16 cellular contexts compared by ENCODE assay signal in genomic region chr9:70881321-70881720, GRCh38.
DNase-seq lines count a peak whose midpoint lies in the region; ATAC-seq, FAIRE-seq and TF ChIP-seq lines count a peak whose summit lies in the region.
"Had no signal": no experiment of that assay in that cellular context is flagged by ENCODE, and none has a peak within 500 bp of the region (broad histone marks: within the 10 kb centered on the region; RNA-seq: fewer than 3 reads in every experiment).

No MANE protein-coding gene starts in this region.

- peak; percentile 54 for DNase-seq in D341Med (ENCODE audit: low spot score)
- DNase-seq in H54 (ENCODE audit: insufficient read length, low spot score) = no peak
- DNase-seq in NCI-H82 (lab: John Stamatoyannopoulos, UW) = peak; percentile 94
- DNase-seq in pancreas = no peak
- no peak for DNase-seq in NAMALWA (ENCODE audit: low spot score)
- DNase-seq: Calu3; CD8-positive, alpha-beta T cell; GM23248; HCEC 1CT had no signal

- H3K27ac Mint-ChIP-seq in brain = peak overlapping the region in 3 of 5 experiments; percentile 36 to 84 (median 68)
- no peak overlapping the region for H3K27ac Mint-ChIP-seq in stimulated activated memory B cell treated with anti-CD40 and anti-IgM and Interleukin-4, amounts not matched to agents 10 μg/mL and 1 μg/mL and 100 μg/mL, for 72 hours
- H3K27ac Mint-ChIP-seq: B cell; CD8-positive, alpha-beta T cell had no signal

- no peaks in the 10 kb centered on the region for H3K9me3 Mint-ChIP-seq in brain
- no peaks in the 10 kb centered on the region for H3K9me3 Mint-ChIP-seq in stimulated activated memory B cell treated with anti-CD40 and anti-IgM and Interleukin-4, amounts not matched to agents 10 μg/mL and 1 μg/mL and 100 μg/mL, for 72 hours
- H3K9me3 Mint-ChIP-seq: CD8-positive, alpha-beta T cell had no signal

- peak; percentile 91 for FAIRE-seq in H54 (lab: Jason Lieb, UNC)
- FAIRE-seq in pancreas (lab: Jason Lieb, UNC) = no peak
- FAIRE-seq: G401.6, GM12891, GM19239 had no signal

- peaks cover 39% of the 10 kb centered on the region for H3K4me1 Mint-ChIP-seq in brain
- no peaks in the 10 kb centered on the region for H3K4me1 Mint-ChIP-seq in stimulated activated memory B cell treated with anti-CD40 and anti-IgM and Interleukin-4, amounts not matched to agents 10 μg/mL and 1 μg/mL and 100 μg/mL, for 72 hours
- H3K4me1 Mint-ChIP-seq: B cell had no signal

- intact Hi-C loops in pancreas (cut with DNase I) = no loop called here

- no peak for TF ChIP-seq POLR2A in H54 (IDR thresholded peaks at IDR 0.05; ENCODE audit: low read depth, low read length)

- no peak overlapping the region for H3K4me3 Mint-ChIP-seq in brain
- no peak overlapping the region for H3K4me3 Mint-ChIP-seq in stimulated activated memory B cell treated with anti-CD40 and anti-IgM and Interleukin-4, amounts not matched to agents 10 μg/mL and 1 μg/mL and 100 μg/mL, for 72 hours
- H3K4me3 Mint-ChIP-seq: B cell; CD8-positive, alpha-beta T cell had no signal

- peaks cover 3% of the 10 kb centered on the region for H3K27me3 Mint-ChIP-seq in brain
- no peaks in the 10 kb centered on the region for H3K27me3 Mint-ChIP-seq in stimulated activated memory B cell treated with anti-CD40 and anti-IgM and Interleukin-4, amounts not matched to agents 10 μg/mL and 1 μg/mL and 100 μg/mL, for 72 hours
- H3K27me3 Mint-ChIP-seq: B cell had no signal

- no peaks in the 10 kb centered on the region for H3K27me3 ChIP-seq in pancreas
- H3K27me3 ChIP-seq: BLaER1 treated with 17β-estradiol and CSF1 and Interleukin-3, amounts not matched to agents 10 nM and 100 nM had no signal

- H3K9me3 ChIP-seq in pancreas = no peaks in the 10 kb centered on the region
- H3K9me3 ChIP-seq: BLaER1 treated with 17β-estradiol and CSF1 and Interleukin-3, amounts not matched to agents 10 nM and 100 nM had no signal

- no peak for ATAC-seq in pancreas
- no peak for ATAC-seq in stimulated activated memory B cell treated with anti-CD40 and anti-IgM and Interleukin-4, amounts not matched to agents 10 μg/mL and 1 μg/mL and 100 μg/mL, for 72 hours
- ATAC-seq: CD8-positive, alpha-beta T cell had no signal

- no peak overlapping the region for H3K27ac ChIP-seq in pancreas
- H3K27ac ChIP-seq: BLaER1 treated with 17β-estradiol and CSF1 and Interleukin-3, amounts not matched to agents 10 nM and 100 nM; GM23248 had no signal

- no peak overlapping the region for H3K4me3 ChIP-seq in pancreas
- H3K4me3 ChIP-seq: BLaER1 treated with 17β-estradiol and CSF1 and Interleukin-3, amounts not matched to agents 10 nM and 100 nM; GM23248 had no signal

- no peaks in the 10 kb centered on the region for H3K36me3 Mint-ChIP-seq in brain
- H3K36me3 Mint-ChIP-seq in stimulated activated memory B cell treated with anti-CD40 and anti-IgM and Interleukin-4, amounts not matched to agents 10 μg/mL and 1 μg/mL and 100 μg/mL, for 72 hours = no peaks in the 10 kb centered on the region
- H3K36me3 Mint-ChIP-seq: CD8-positive, alpha-beta T cell had no signal

- H3K4me1 ChIP-seq in pancreas = no peaks in the 10 kb centered on the region
- H3K4me1 ChIP-seq: BLaER1 treated with 17β-estradiol and CSF1 and Interleukin-3, amounts not matched to agents 10 nM and 100 nM had no signal

- no peak for TF ChIP-seq CTCF in brain (conservative IDR thresholded peaks at IDR 0.05)
- no peak for TF ChIP-seq CTCF in pancreas (IDR thresholded peaks at IDR 0.05)

- H3K36me3 ChIP-seq in pancreas = no peaks in the 10 kb centered on the region
- H3K36me3 ChIP-seq: BLaER1 treated with 17β-estradiol and CSF1 and Interleukin-3, amounts not matched to agents 10 nM and 100 nM had no signal

- WGBS in pancreas, 2 donors = 74 to 81% methylated on average over 6 of the region's 6 CpGs

Comparison
In these comparisons a context has a peak if more than half of its experiments do, and no peak if none do; other contexts are left out.
1. DNase-seq: peak in D341Med (single experiment) and NCI-H82 (single experiment); none in H54 (single experiment), pancreas (0 of 6) and NAMALWA (single experiment).